12 cellular contexts compared by ENCODE assay signal in the genomic region with DNA sequence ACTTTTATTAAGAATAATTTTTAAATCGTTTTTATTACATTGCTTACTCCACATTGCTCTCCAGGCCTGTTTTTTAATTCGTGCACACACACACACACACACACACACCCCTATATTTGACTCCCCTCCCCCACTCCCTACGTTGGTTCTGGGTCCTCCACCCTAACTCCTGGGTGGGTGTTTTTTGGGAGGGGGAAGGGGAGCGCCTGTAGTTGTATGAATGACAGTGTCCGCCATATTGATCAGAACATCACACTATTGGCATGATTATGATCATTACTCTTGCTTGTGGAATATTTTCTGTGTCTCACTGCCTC. TPM values are rescaled to one million over a fixed set of nuclear protein-coding genes. Genes with fewer than 3 reads are reported as not detected.
DNase-seq lines count a peak whose midpoint lies in the region; ATAC-seq and TF ChIP-seq lines count a peak whose summit lies in the region.
"Had no signal": no experiment of that assay in that cellular context is flagged by ENCODE, and none has a peak within 500 bp of the region (broad histone marks: within the 10 kb centered on the region; RNA-seq: fewer than 3 reads in every experiment).

No MANE protein-coding gene starts in this region.

- POLR2A ChIA-PET in activated B cell treated with CpG ODN at 0.5 μM for 24 hours (lab: Charles Lee) (no interaction called here), RWPE1 (lab: Yijun Ruan, JAX; ENCODE audit: low non-redundant PET) (no interaction called here)

- H3K27me3 Mint-ChIP-seq in activated T-cell treated with anti-CD3 and anti-CD28 coated beads, Interleukin-2, amount 50 U/mL, for 4 hours (ENCODE audit: low read depth) = peaks cover 47% of the 10 kb centered on the region
- H3K27me3 Mint-ChIP-seq in activated B cell treated with CpG ODN at 0.5 μM for 24 hours = peaks cover 33% of the 10 kb centered on the region
- peaks cover 66% of the 10 kb centered on the region for H3K27me3 Mint-ChIP-seq in chondrocyte (ENCODE audit: low read depth)

- CTCF ChIA-PET in activated B cell treated with CpG ODN at 0.5 μM for 24 hours (lab: Charles Lee) = no interaction called here
- CTCF ChIA-PET in RWPE1 (lab: Yijun Ruan, JAX) = no interaction called here

- no peak overlapping the region for H3K27ac Mint-ChIP-seq in activated B cell treated with CpG ODN at 0.5 μM for 24 hours
- no peak overlapping the region for H3K27ac Mint-ChIP-seq in chondrocyte (ENCODE audit: unreplicated experiment)

- H3K27ac ChIP-seq in iPS-20b (ENCODE audit: low read length) (no peak overlapping the region), thoracic aorta (no peak overlapping the region), RWPE1 (no peak overlapping the region)
- H3K27ac ChIP-seq: C4-2B had no signal

- peak overlapping the region; percentile 76 for H3K4me3 Mint-ChIP-seq in activated T-cell treated with anti-CD3 and anti-CD28 coated beads, Interleukin-2, amount 50 U/mL, for 4 hours
- peak overlapping the region; percentile 52 for H3K4me3 Mint-ChIP-seq in activated B cell treated with CpG ODN at 0.5 μM for 24 hours
- no peak overlapping the region for H3K4me3 Mint-ChIP-seq in chondrocyte (ENCODE audit: unreplicated experiment)

- peaks cover 35% of the 10 kb centered on the region; the same call in 1 of the 2 replicates for H3K4me1 ChIP-seq in iPS-20b (ENCODE audit: insufficient read depth, low read length)
- H3K4me1 ChIP-seq in thoracic aorta (ENCODE audit: control insufficient read depth in 1 of 2, low read depth in 2 of 2) = peaks cover 9 to 40% of the 10 kb centered on the region in 2 donors

- no peak for TF ChIP-seq CTCF in activated B cell treated with CpG ODN at 0.5 μM for 24 hours (IDR thresholded peaks at IDR 0.05)
- no peak for TF ChIP-seq CTCF in thoracic aorta (IDR thresholded peaks at IDR 0.05)
- no peak for TF ChIP-seq CTCF in RWPE1 (conservative IDR thresholded peaks at IDR 0.05; ENCODE audit: low read depth)
- no peak for TF ChIP-seq CTCF in chondrocyte (IDR thresholded peaks at IDR 0.05)

- peaks cover 52% of the 10 kb centered on the region for H3K27me3 ChIP-seq in iPS-20b (ENCODE audit: insufficient read depth, low read length)
- H3K27me3 ChIP-seq in thoracic aorta (replicated peaks; ENCODE audit: insufficient read depth) = no peaks in the 10 kb centered on the region

- DNase-seq in activated T-cell treated with anti-CD3 and anti-CD28 coated beads, Interleukin-2, amount 50 U/mL, for 4 hours = no peak
- DNase-seq in activated T-cell treated with anti-CD3 and anti-CD28 coated beads, Interleukin-2, amount 50 U/mL, for 1 hour = no peak
- DNase-seq in activated B cell treated with CpG ODN at 0.5 μM for 24 hours = no peak
- DNase-seq in thoracic aorta (ENCODE audit: low spot score) = no peak
- DNase-seq in RWPE1 (ENCODE audit: low spot score) = no peak
- DNase-seq in chondrocyte (ENCODE audit: low spot score) = no peak
- DNase-seq: activated gamma-delta T cell, kidney had no signal

- peaks cover 31% of the 10 kb centered on the region for H3K4me1 Mint-ChIP-seq in activated T-cell treated with anti-CD3 and anti-CD28 coated beads, Interleukin-2, amount 50 U/mL, for 4 hours (ENCODE audit: low read depth)
- peaks cover 36% of the 10 kb centered on the region for H3K4me1 Mint-ChIP-seq in activated B cell treated with CpG ODN at 0.5 μM for 24 hours
- peaks cover 12% of the 10 kb centered on the region for H3K4me1 Mint-ChIP-seq in chondrocyte (ENCODE audit: low read depth)

- no peak overlapping the region for H3K9ac ChIP-seq in iPS-20b (ENCODE audit: low read depth, low read length)

- no peaks in the 10 kb centered on the region for H3K9me3 Mint-ChIP-seq in activated T-cell treated with anti-CD3 and anti-CD28 coated beads, Interleukin-2, amount 50 U/mL, for 4 hours
- no peaks in the 10 kb centered on the region for H3K9me3 Mint-ChIP-seq in activated B cell treated with CpG ODN at 0.5 μM for 24 hours
- H3K9me3 Mint-ChIP-seq in chondrocyte (ENCODE audit: low read depth) = no peaks in the 10 kb centered on the region

- no peak for ATAC-seq in activated T-cell treated with anti-CD3 and anti-CD28 coated beads, Interleukin-2, amount 50 U/mL, for 4 hours
- ATAC-seq in activated B cell treated with CpG ODN at 0.5 μM for 24 hours (ENCODE audit: low read depth) = no peak
- ATAC-seq in thoracic aorta (ENCODE audit: insufficient number of reproducible peaks, low FRiP score, low read depth) = no peak
- no peak for ATAC-seq in GM21786 (IDR thresholded peaks at IDR 0.05; ENCODE audit: unreplicated experiment)
- ATAC-seq: sciatic nerve had no signal

- H3K4me3 ChIP-seq in iPS-20b (ENCODE audit: low read length) = peak overlapping the region; percentile 72
- H3K4me3 ChIP-seq in thoracic aorta = peak overlapping the region; percentile 85

- H3K36me3 ChIP-seq in iPS-20b (ENCODE audit: insufficient read depth, low read depth, low read length) (no peaks in the 10 kb centered on the region), thoracic aorta (no peaks in the 10 kb centered on the region)

- intact Hi-C loops in activated B cell treated with CpG ODN at 0.5 μM for 24 hours (cut with micrococcal nuclease) = loop anchor here (5.0 to 10.0 kb wide), 4 partner anchors 70 to 1790 kb away; partner anchors contain the start of gene AMFR

- H3K9me3 ChIP-seq in iPS-20b (ENCODE audit: insufficient read depth, low read depth, low read length) (no peaks in the 10 kb centered on the region), thoracic aorta (no peaks in the 10 kb centered on the region)

- H3K36me3 Mint-ChIP-seq in activated T-cell treated with anti-CD3 and anti-CD28 coated beads, Interleukin-2, amount 50 U/mL, for 4 hours (ENCODE audit: insufficient read depth) = no peaks in the 10 kb centered on the region
- H3K36me3 Mint-ChIP-seq in activated B cell treated with CpG ODN at 0.5 μM for 24 hours (ENCODE audit: low read depth) = no peaks in the 10 kb centered on the region
- H3K36me3 Mint-ChIP-seq in chondrocyte (ENCODE audit: low read depth) = no peaks in the 10 kb centered on the region

RNA-seq across cellular contexts. Expression of gene GNAO1, which starts 1.3 kb away (rescaled TPM):
- total RNA-seq in activated T-cell treated with anti-CD3 and anti-CD28 coated beads, Interleukin-2, amount 50 U/mL, for 4 hours = 1 to 10 TPM; 1.3 to 2.5 (median 2.1) TPM
- total RNA-seq in activated B cell treated with CpG ODN at 0.5 μM for 24 hours (0.53 and 0.78 TPM in 2 replicates), thoracic aorta (1 to 10 TPM; 2.0 to 4.5 TPM), chondrocyte (0.60 to 1.2 TPM (median 0.85 TPM) in 3 replicates)
